In the genomic region with DNA sequence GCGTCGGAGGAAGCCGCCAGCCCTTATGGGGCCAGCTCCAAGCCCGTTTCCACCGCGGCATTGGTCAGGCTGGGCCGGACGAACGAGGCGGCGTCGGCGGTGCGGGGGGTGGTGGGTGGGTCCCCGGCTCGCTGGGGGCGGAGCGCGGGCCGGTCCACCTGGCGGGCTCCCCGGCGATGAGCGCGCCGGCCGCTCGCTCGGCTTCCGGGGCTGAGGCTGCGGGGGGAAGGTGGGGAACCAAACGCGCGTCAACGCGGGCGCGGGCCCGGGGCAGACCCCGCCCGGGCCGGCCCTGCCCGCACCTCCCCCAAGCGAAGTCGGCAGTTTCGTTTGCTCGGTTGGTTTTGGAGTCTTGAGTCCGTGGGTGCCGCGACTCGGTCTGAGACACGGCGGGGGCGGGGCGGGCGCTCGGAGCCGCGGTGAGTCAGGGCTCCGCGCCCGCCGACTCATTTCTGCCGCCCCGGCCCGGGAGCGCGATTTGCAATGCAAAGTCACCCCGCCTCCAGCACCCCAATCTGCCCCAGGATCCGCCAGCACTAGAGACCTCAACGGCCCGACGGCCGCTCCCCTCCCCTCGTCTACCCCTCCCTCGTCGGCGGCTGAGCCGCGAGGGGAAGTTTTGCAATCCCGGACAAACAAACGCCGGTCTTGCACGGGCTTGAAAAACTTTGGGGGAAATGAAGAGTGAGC, we compare ENCODE assay signal across 1 cellular context.
TF ChIP-seq lines count a peak whose summit lies in the region.

No MANE protein-coding gene starts in this region.

TF ChIP-seq in GM12878, 131 proteins besides CTCF, POLR2A, EP300 and RAD21:
- no peak for TF ChIP-seq ZNF384 (IDR thresholded peaks at IDR 0.05; ENCODE audit: borderline replicate concordance, low read depth, low read length)
- TF ChIP-seq SUZ12 (IDR thresholded peaks at IDR 0.05; ENCODE audit: unreplicated experiment): peak; percentile 41
